Comparison of ENCODE assay signal across 12 cellular contexts in genomic region chr4:38560763-38561558, GRCh38.
DNase-seq lines count a peak whose midpoint lies in the region; ATAC-seq, FAIRE-seq and TF ChIP-seq lines count a peak whose summit lies in the region.
"Had no signal": no experiment of that assay in that cellular context is flagged by ENCODE, and none has a peak within 500 bp of the region (broad histone marks: within the 10 kb centered on the region; RNA-seq: fewer than 3 reads in every experiment).

No MANE protein-coding gene starts in this region.

- TF ChIP-seq CTCF in right atrium auricular region (IDR thresholded peaks at IDR 0.05): no peak
- TF ChIP-seq CTCF in PC-9 (conservative IDR thresholded peaks at IDR 0.05): no peak

- DNase-seq in GM12891 (ENCODE audit: insufficient read length, low spot score): peak; percentile 36
- DNase-seq in GM19238 (ENCODE audit: insufficient read length, low spot score): peak; percentile 48
- DNase-seq in right atrium auricular region (ENCODE audit: low spot score): no peak
- no peak for DNase-seq in NCI-H1694 treated with DMSO at 0.1 percent for 48 hours (lab: John Stamatoyannopoulos, UW)
- DNase-seq in PC-9: no peak
- no peak for DNase-seq in NCI-H187 treated with DMSO at 0.1 percent for 48 hours (lab: John Stamatoyannopoulos, UW)
- DNase-seq: glutamatergic neuron, KG1, SHP77 treated with DMSO at 0.1 percent for 48 hours, substantia nigra had no signal

- H3K27ac ChIP-seq in right atrium auricular region: no peak overlapping the region
- no peak overlapping the region for H3K27ac ChIP-seq in PC-9

- H3K4me2 ChIP-seq in PC-9: no peak overlapping the region

- H3K4me1 ChIP-seq in right atrium auricular region (peaks cover 0 to 25% of the 10 kb centered on the region in 2 donors), PC-9 (replicated peaks; ENCODE audit: insufficient read depth) (no peaks in the 10 kb centered on the region)

- peaks cover 4% of the 10 kb centered on the region for H3K4me1 Mint-ChIP-seq in activated T-helper 17 cell treated with anti-CD3 and anti-CD28 coated beads, Interleukin-2, amount 50 U/mL, for 72 hours

- ATAC-seq in HG02973 (IDR thresholded peaks at IDR 0.05; ENCODE audit: unreplicated experiment): peak; percentile 94
- peak; percentile 96 for ATAC-seq in activated T-helper 17 cell treated with anti-CD3 and anti-CD28 coated beads, Interleukin-2, amount 50 U/mL, for 72 hours (replicated peaks)

- H3K36me3 ChIP-seq in right atrium auricular region (no peaks in the 10 kb centered on the region), PC-9 (ENCODE audit: low read depth) (no peaks in the 10 kb centered on the region)

- no peaks in the 10 kb centered on the region for H3F3A ChIP-seq in PC-9 (ENCODE audit: insufficient read depth, low read depth)

- intact Hi-C loops in PC-9 (cut with micrococcal nuclease; ENCODE audit: unreplicated experiment): no loop called here

- H3K9me3 ChIP-seq in right atrium auricular region (peaks cover 0 to 1% of the 10 kb centered on the region in 2 donors), PC-9 (ENCODE audit: insufficient read depth, low read depth) (no peaks in the 10 kb centered on the region)

- BruUV-seq in PC-9 (replicated peaks; lab: Mats Ljungman, UMichigan): no TSS peak

- no peak overlapping the region for H3K27ac Mint-ChIP-seq in activated T-helper 17 cell treated with anti-CD3 and anti-CD28 coated beads, Interleukin-2, amount 50 U/mL, for 72 hours

- H3K27me3 ChIP-seq in right atrium auricular region (no peaks in the 10 kb centered on the region), PC-9 (ENCODE audit: insufficient read depth, low read depth) (no peaks in the 10 kb centered on the region)

- peak; percentile 84 for FAIRE-seq in GM12891 (lab: Jason Lieb, UNC)

- H3K79me2 ChIP-seq in PC-9 (ENCODE audit: low read depth): no peaks in the 10 kb centered on the region

- H3K4me3 Mint-ChIP-seq in activated T-helper 17 cell treated with anti-CD3 and anti-CD28 coated beads, Interleukin-2, amount 50 U/mL, for 72 hours: no peak overlapping the region

- H3K9me3 Mint-ChIP-seq in activated T-helper 17 cell treated with anti-CD3 and anti-CD28 coated beads, Interleukin-2, amount 50 U/mL, for 72 hours: no peaks in the 10 kb centered on the region

- no peaks in the 10 kb centered on the region for H3K9me2 ChIP-seq in PC-9 (ENCODE audit: insufficient read depth)

- H2AFZ ChIP-seq in PC-9: no peak overlapping the region

- TF ChIP-seq POLR2A in GM12891 (IDR thresholded peaks at IDR 0.05; ENCODE audit: low read depth, low read length): no peak

- H3K27me3 Mint-ChIP-seq in activated T-helper 17 cell treated with anti-CD3 and anti-CD28 coated beads, Interleukin-2, amount 50 U/mL, for 72 hours: peaks cover 13% of the 10 kb centered on the region

- H3K36me3 Mint-ChIP-seq in activated T-helper 17 cell treated with anti-CD3 and anti-CD28 coated beads, Interleukin-2, amount 50 U/mL, for 72 hours (ENCODE audit: low read depth): no peaks in the 10 kb centered on the region

- H3K4me3 ChIP-seq in right atrium auricular region: no peak overlapping the region
- no peak overlapping the region for H3K4me3 ChIP-seq in PC-9

- POLR2A ChIA-PET in PC-9 (lab: Charles Lee; ENCODE audit: unreplicated experiment): no interaction called here

- CTCF ChIA-PET in PC-9 (lab: Charles Lee): no interaction called here

- H4K20me1 ChIP-seq in PC-9 (ENCODE audit: insufficient read depth): no peaks in the 10 kb centered on the region

TF ChIP-seq in GM12891, 5 proteins besides CTCF, POLR2A, EP300 and RAD21:
- TF ChIP-seq POU2F2 (IDR thresholded peaks at IDR 0.05; ENCODE audit: low read depth, low read length): 0 out of 2 replicates have a peak, but pooled peaks have one; percentile 41
- TF ChIP-seq PAX5 (IDR thresholded peaks at IDR 0.05; ENCODE audit: insufficient read depth, low read length, severe bottlenecking): peak; percentile 25
- TF ChIP-seq POLR2AphosphoS5 (IDR thresholded peaks at IDR 0.05; ENCODE audit: low read depth, low read length): no peak

Comparison
In these comparisons a context has a peak if more than half of its experiments do, and no peak if none do; other contexts are left out.
1. DNase-seq: peak in GM12891 (single experiment) and GM19238 (single experiment); none in right atrium auricular region (single experiment), NCI-H1694 treated with DMSO at 0.1 percent for 48 hours (single experiment), PC-9 (0 of 2) and NCI-H187 treated with DMSO at 0.1 percent for 48 hours (single experiment).